In genomic region chr16:73064227-73064995, GRCh38 we compare ENCODE assay signal across 9 cellular contexts. TPM values are rescaled to one million over a fixed set of nuclear protein-coding genes. Genes with fewer than 3 reads are reported as not detected.
DNase-seq lines count a peak whose midpoint lies in the region; ATAC-seq lines count a peak whose summit lies in the region.
"Had no signal": no experiment of that assay in that cellular context is flagged by ENCODE, and none has a peak within 500 bp of the region (broad histone marks: within the 10 kb centered on the region; RNA-seq: fewer than 3 reads in every experiment).

No MANE protein-coding gene starts in this region.

- no peaks in the 10 kb centered on the region for H4K20me1 ChIP-seq in Karpas-422 (ENCODE audit: insufficient read depth, low read depth, low read length)

- no peaks in the 10 kb centered on the region for H3K9me2 ChIP-seq in Karpas-422 (replicated peaks; ENCODE audit: insufficient read depth, low read length)

- no peak overlapping the region for H3K4me3 Mint-ChIP-seq in stimulated activated effector memory CD8-positive, alpha-beta T cell treated with anti-CD3 and anti-CD28 coated beads, Interleukin-12 subunit alpha, Interleukin-12 subunit beta, amount 100 ng/mL, for 72 hours
- H3K4me3 Mint-ChIP-seq: T-helper 2 cell treated with Interferon-gamma antibody and Interleukin-4, amounts not matched to agents 5 μg/mL and 100 μg/mL, for 36 hours had no signal

- no peaks in the 10 kb centered on the region for H3K4me1 Mint-ChIP-seq in stimulated activated effector memory CD8-positive, alpha-beta T cell treated with anti-CD3 and anti-CD28 coated beads, Interleukin-12 subunit alpha, Interleukin-12 subunit beta, amount 100 ng/mL, for 72 hours

- no peak overlapping the region for H3K4me2 ChIP-seq in Karpas-422 (ENCODE audit: low read depth, low read length, poor library complexity, severe bottlenecking)

- DNase-seq in Karpas-422 (peak; percentile 40), T-helper 9 cell (no peak), nucleus accumbens (lab: John Stamatoyannopoulos, UW) (no peak)
- DNase-seq in stimulated activated effector memory CD8-positive, alpha-beta T cell treated with anti-CD3 and anti-CD28 coated beads, Interleukin-12 subunit alpha, Interleukin-12 subunit beta, amount 100 ng/mL, for 72 hours (ENCODE audit: low spot score in 2 of 2) = no peak

- H2AFZ ChIP-seq in ACC112 (ENCODE audit: low read length, unreplicated experiment) (peak overlapping the region; percentile 79), Karpas-422 (ENCODE audit: low read length) (no peak overlapping the region)

- ATAC-seq in esophagus mucosa = peak; percentile 65
- ATAC-seq in HG02938 (IDR thresholded peaks at IDR 0.05; ENCODE audit: unreplicated experiment) = no peak
- ATAC-seq in stimulated activated effector memory CD8-positive, alpha-beta T cell treated with anti-CD3 and anti-CD28 coated beads, Interleukin-12 subunit alpha, Interleukin-12 subunit beta, amount 100 ng/mL, for 72 hours = no peak

- H3K4me3 ChIP-seq in ACC112 (ENCODE audit: low read depth, low read length) (peak overlapping the region; percentile 68), Karpas-422 (ENCODE audit: low read length) (no peak overlapping the region), mucosa of stomach (ENCODE audit: low read length) (no peak overlapping the region)

- peaks cover 13% of the 10 kb centered on the region for H3K79me2 ChIP-seq in ACC112 (ENCODE audit: control insufficient read depth, insufficient read depth, low read length, unreplicated experiment)
- no peaks in the 10 kb centered on the region for H3K79me2 ChIP-seq in Karpas-422 (ENCODE audit: low read length)

- H3K27me3 ChIP-seq in ACC112 (ENCODE audit: insufficient read depth, low read length) (no peaks in the 10 kb centered on the region), Karpas-422 (ENCODE audit: low read length) (no peaks in the 10 kb centered on the region), mucosa of stomach (ENCODE audit: control insufficient read depth, insufficient read depth, low read length) (peaks cover 71% of the 10 kb centered on the region)

- H3K9ac ChIP-seq in Karpas-422 (ENCODE audit: low read length) = no peak overlapping the region
- peak overlapping the region; percentile 20 for H3K9ac ChIP-seq in mucosa of stomach (ENCODE audit: low read length)

- H3K9me3 Mint-ChIP-seq in stimulated activated effector memory CD8-positive, alpha-beta T cell treated with anti-CD3 and anti-CD28 coated beads, Interleukin-12 subunit alpha, Interleukin-12 subunit beta, amount 100 ng/mL, for 72 hours = no peaks in the 10 kb centered on the region
- H3K9me3 Mint-ChIP-seq: T-helper 2 cell treated with Interferon-gamma antibody and Interleukin-4, amounts not matched to agents 5 μg/mL and 100 μg/mL, for 36 hours had no signal

- H3K36me3 Mint-ChIP-seq in stimulated activated effector memory CD8-positive, alpha-beta T cell treated with anti-CD3 and anti-CD28 coated beads, Interleukin-12 subunit alpha, Interleukin-12 subunit beta, amount 100 ng/mL, for 72 hours = no peaks in the 10 kb centered on the region

- H3K4me1 ChIP-seq in ACC112 (ENCODE audit: control insufficient read depth, insufficient read depth, low read length, unreplicated experiment) (peaks cover 54% of the 10 kb centered on the region), Karpas-422 (ENCODE audit: low read length) (peaks cover 2% of the 10 kb centered on the region), mucosa of stomach (ENCODE audit: control insufficient read depth, insufficient read depth, low read length) (peaks cover 40% of the 10 kb centered on the region)

- no peaks in the 10 kb centered on the region for H3K36me3 ChIP-seq in ACC112 (ENCODE audit: insufficient read depth, low read length)
- no peaks in the 10 kb centered on the region for H3K36me3 ChIP-seq in Karpas-422 (ENCODE audit: insufficient read depth, low read length)
- H3K36me3 ChIP-seq in mucosa of stomach (ENCODE audit: control insufficient read depth, insufficient read depth, low read length) = no peaks in the 10 kb centered on the region

- H3K27ac ChIP-seq in ACC112 (ENCODE audit: low read depth, low read length) (peak overlapping the region; percentile 87), Karpas-422 (ENCODE audit: low read length) (no peak overlapping the region)

- H3K9me3 ChIP-seq in Karpas-422 (ENCODE audit: low read length) = no peaks in the 10 kb centered on the region
- no peaks in the 10 kb centered on the region for H3K9me3 ChIP-seq in mucosa of stomach (ENCODE audit: control insufficient read depth, low read length)

- H3K27ac Mint-ChIP-seq in stimulated activated effector memory CD8-positive, alpha-beta T cell treated with anti-CD3 and anti-CD28 coated beads, Interleukin-12 subunit alpha, Interleukin-12 subunit beta, amount 100 ng/mL, for 72 hours = no peak overlapping the region
- H3K27ac Mint-ChIP-seq: T-helper 2 cell treated with Interferon-gamma antibody and Interleukin-4, amounts not matched to agents 5 μg/mL and 100 μg/mL, for 36 hours had no signal

RNA-seq across cellular contexts. Expression of gene ZFHX3, which starts 16.5 kb away (rescaled TPM):
- 0.36 and 0.67 TPM in 2 replicates for total RNA-seq in Karpas-422 (2014; rRNA removed; shearing (Covaris generic); ENCODE audit: low replicate concordance)
- total RNA-seq in esophagus mucosa = 3.9 TPM
